ENCODE assay signal across 1 cellular context in genomic region chr1:216215169-216215568, GRCh38.
TF ChIP-seq lines count a peak whose summit lies in the region.

No MANE protein-coding gene starts in this region.

TF ChIP-seq in HepG2, 621 proteins besides CTCF, POLR2A, EP300 and RAD21 (continued from another document):
- no peak for TF ChIP-seq HINFP (CRISPR knock-in tag; IDR thresholded peaks at IDR 0.05; ENCODE audit: low read depth)
- no peak for TF ChIP-seq NR3C1 (CRISPR knock-in tag; IDR thresholded peaks at IDR 0.05)
- TF ChIP-seq ZFY (CRISPR knock-in tag; IDR thresholded peaks at IDR 0.05): no peak
- TF ChIP-seq FOSL1 (CRISPR knock-in tag; IDR thresholded peaks at IDR 0.05; ENCODE audit: borderline replicate concordance): no peak
TF ChIP-seq in HepG2: peak in this region for 0.
